ENCODE assay signal across 17 cellular contexts in genomic region chr16:88816736-88817535, GRCh38. TPM values are rescaled to one million over a fixed set of nuclear protein-coding genes. Genes with fewer than 3 reads are reported as not detected.
"Had no signal": no experiment of that assay in that cellular context is flagged by ENCODE, and none has a peak within 500 bp of the region (broad histone marks: within the 10 kb centered on the region; RNA-seq: fewer than 3 reads in every experiment).

No MANE protein-coding gene starts in this region.

- H3K27ac ChIP-seq: esophagus squamous epithelium, lower lobe of right lung, parathyroid adenoma, testis, tibial artery had no signal

- H3K79me2 ChIP-seq: parathyroid adenoma had no signal

- DNase-seq: esophagus squamous epithelium, islet precursor cell, lower lobe of right lung, testis, tibial artery had no signal

- H3K27me3 ChIP-seq: esophagus squamous epithelium, testis, tibial artery had no signal

- H3K4me3 ChIP-seq: esophagus squamous epithelium, lower lobe of right lung, testis, tibial artery had no signal

- H3K4me3 Mint-ChIP-seq: dendritic cell treated with granulocyte-macrophage colony-stimulating factor and Interleukin-4, amounts not matched to agents 40 ng/mL and 50 ng/mL, for 4 days; endodermal cell; immature natural killer cell; memory B cell; natural killer cell; stimulated activated effector memory CD8-positive, alpha-beta T cell treated with anti-CD3 and anti-CD28 coated beads, Interleukin-12 subunit alpha, Interleukin-12 subunit beta, amount 100 ng/mL, for 72 hours; type B pancreatic cell had no signal

- H2AFZ ChIP-seq: parathyroid adenoma had no signal

- ATAC-seq: left ventricle myocardium superior, lower lobe of right lung, natural killer cell, sciatic nerve had no signal

- H3K4me1 ChIP-seq: parathyroid adenoma had no signal

- H3K36me3 Mint-ChIP-seq: immature natural killer cell, memory B cell, natural killer cell, type B pancreatic cell had no signal

- H3K27me3 Mint-ChIP-seq: dendritic cell treated with granulocyte-macrophage colony-stimulating factor and Interleukin-4, amounts not matched to agents 40 ng/mL and 50 ng/mL, for 4 days; memory B cell; progenitor cell of endocrine pancreas; type B pancreatic cell had no signal

- H3K9me3 Mint-ChIP-seq: dendritic cell treated with granulocyte-macrophage colony-stimulating factor and Interleukin-4, amounts not matched to agents 40 ng/mL and 50 ng/mL, for 4 days; endodermal cell; immature natural killer cell; memory B cell; natural killer cell; stimulated activated effector memory CD8-positive, alpha-beta T cell treated with anti-CD3 and anti-CD28 coated beads, Interleukin-12 subunit alpha, Interleukin-12 subunit beta, amount 100 ng/mL, for 72 hours; type B pancreatic cell had no signal

- H3K9me3 ChIP-seq: esophagus squamous epithelium, lower lobe of right lung, testis, tibial artery had no signal

- H3K27ac Mint-ChIP-seq: dendritic cell treated with granulocyte-macrophage colony-stimulating factor and Interleukin-4, amounts not matched to agents 40 ng/mL and 50 ng/mL, for 4 days; endodermal cell; immature natural killer cell; memory B cell; natural killer cell; progenitor cell of endocrine pancreas; stimulated activated effector memory CD8-positive, alpha-beta T cell treated with anti-CD3 and anti-CD28 coated beads, Interleukin-12 subunit alpha, Interleukin-12 subunit beta, amount 100 ng/mL, for 72 hours; type B pancreatic cell had no signal

- H3K9ac ChIP-seq: parathyroid adenoma had no signal

RNA-seq across cellular contexts. Expression of gene PIEZO1, which starts 31.9 kb away (rescaled TPM):
- polyA plus RNA-seq: neural cell had no signal
